Comparison of ENCODE assay signal across 23 cellular contexts in the genomic region with DNA sequence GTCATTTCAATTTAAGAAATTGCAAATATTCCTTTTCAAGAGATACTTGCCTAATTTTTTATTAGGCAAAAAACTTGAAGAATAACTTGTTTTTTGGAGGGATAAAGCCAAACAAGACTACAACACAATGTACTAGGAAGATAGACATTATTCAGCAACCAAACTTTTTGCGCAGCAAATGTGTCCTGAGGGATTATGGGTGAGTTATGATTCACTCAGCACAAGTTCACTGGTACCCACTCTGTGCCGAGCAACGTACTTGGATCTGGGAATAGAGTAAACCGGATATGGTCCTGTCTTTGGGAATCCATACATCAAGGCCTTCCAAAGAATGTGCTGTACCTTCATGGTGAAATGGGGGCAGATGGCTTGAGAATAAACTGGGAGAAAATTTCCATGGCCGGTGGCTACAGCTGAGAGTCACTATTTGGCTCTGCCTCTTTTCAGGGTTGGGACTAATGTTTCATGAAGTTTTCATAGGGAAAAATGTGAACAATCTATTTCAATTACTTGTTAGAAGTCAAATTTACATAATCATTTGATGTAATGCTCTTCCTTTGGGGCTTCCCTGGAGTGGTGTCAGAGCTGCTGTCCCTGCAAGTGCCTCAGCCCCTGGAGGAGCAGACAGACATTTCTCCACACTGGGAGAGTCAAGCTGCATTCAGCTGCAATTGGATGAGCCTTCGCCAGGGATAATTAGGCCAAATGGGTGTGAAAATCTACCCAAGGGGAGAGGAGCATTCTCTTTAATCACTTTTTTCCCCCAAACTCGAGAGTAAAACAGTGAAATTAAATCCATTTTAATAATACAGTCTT.
DNase-seq lines count a peak whose midpoint lies in the region; ATAC-seq and TF ChIP-seq lines count a peak whose summit lies in the region.
"Had no signal": no experiment of that assay in that cellular context is flagged by ENCODE, and none has a peak within 500 bp of the region (broad histone marks: within the 10 kb centered on the region; RNA-seq: fewer than 3 reads in every experiment).

No MANE protein-coding gene starts in this region.

- TF ChIP-seq POLR2A in esophagus muscularis mucosa (IDR thresholded peaks at IDR 0.05; ENCODE audit: low read depth) (no peak), prostate gland (IDR thresholded peaks at IDR 0.05) (no peak)

- TF ChIP-seq CTCF in esophagus muscularis mucosa (IDR thresholded peaks at IDR 0.05) (no peak), left ventricle myocardium inferior (IDR thresholded peaks at IDR 0.05; ENCODE audit: borderline replicate concordance) (no peak), nephron (IDR thresholded peaks at IDR 0.05; ENCODE audit: unreplicated experiment in 3 of 3) (no peak), prostate gland (IDR thresholded peaks at IDR 0.05) (no peak), coronary artery (IDR thresholded peaks at IDR 0.05) (no peak)

- H3K36me3 Mint-ChIP-seq in nephron (ENCODE audit: low read depth) = no peaks in the 10 kb centered on the region
- H3K36me3 Mint-ChIP-seq: CD4-positive, CD25-positive, alpha-beta regulatory T cell had no signal

- TF ChIP-seq EP300 in esophagus muscularis mucosa (IDR thresholded peaks at IDR 0.05) = no peak

- H3K27ac Mint-ChIP-seq in nephron = peak overlapping the region in 2 of 3 experiments; percentile 14 to 55
- H3K27ac Mint-ChIP-seq: CD4-positive, CD25-positive, alpha-beta regulatory T cell; H9; HFFc6 had no signal

- ATAC-seq in aorta (ENCODE audit: low FRiP score) = peak; percentile 76
- ATAC-seq: HepG2, K562 had no signal

- peak; percentile 90 for DNase-seq in esophagus muscularis mucosa (ENCODE audit: extremely low spot score)
- DNase-seq in left ventricle myocardium inferior = peak; percentile 29
- no peak for DNase-seq in aorta
- no peak for DNase-seq in SJCRH30
- no peak for DNase-seq in prostate gland (ENCODE audit: low spot score)
- no peak for DNase-seq in coronary artery (ENCODE audit: low spot score)
- DNase-seq: CD4-positive, CD25-positive, alpha-beta regulatory T cell; DMS 273 treated with DMSO at 0.1 percent for 48 hours; DMS79 treated with DMSO at 0.1 percent for 48 hours; H9; HFFc6; MM.1S; NCI-H1092 treated with DMSO at 0.1 percent for 48 hours; NCI-H2029 treated with DMSO at 0.1 percent for 48 hours; NCI-H226; NCI-H510A treated with DMSO at 0.1 percent for 48 hours; NCI-H748 treated with DMSO at 0.1 percent for 48 hours; PC-9; RPMI8226 had no signal

- no peak overlapping the region for H3K4me3 Mint-ChIP-seq in nephron
- H3K4me3 Mint-ChIP-seq: CD4-positive, CD25-positive, alpha-beta regulatory T cell; H9; HFFc6 had no signal

- H3K9me3 ChIP-seq in esophagus muscularis mucosa = no peaks in the 10 kb centered on the region
- H3K9me3 ChIP-seq in left ventricle myocardium inferior (replicated peaks) = no peaks in the 10 kb centered on the region
- no peaks in the 10 kb centered on the region for H3K9me3 ChIP-seq in aorta (ENCODE audit: control insufficient read depth, low read length)
- H3K9me3 ChIP-seq in SJCRH30 (replicated peaks) = no peaks in the 10 kb centered on the region
- no peaks in the 10 kb centered on the region for H3K9me3 ChIP-seq in prostate gland

- H3K4me1 ChIP-seq in esophagus muscularis mucosa (no peaks in the 10 kb centered on the region), left ventricle myocardium inferior (no peaks in the 10 kb centered on the region), aorta (ENCODE audit: control insufficient read depth in 1 of 2, insufficient read depth in 2 of 2, low read length in 2 of 2) (no peaks in the 10 kb centered on the region), SJCRH30 (peaks cover 43% of the 10 kb centered on the region), prostate gland (replicated peaks) (no peaks in the 10 kb centered on the region)

- peak overlapping the region in 2 of 4 donors; percentile 34 to 39 for H3K27ac ChIP-seq in esophagus muscularis mucosa (replicated peaks in 1 of 4)
- peak overlapping the region; percentile 60 for H3K27ac ChIP-seq in left ventricle myocardium inferior (replicated peaks)
- no peak overlapping the region for H3K27ac ChIP-seq in aorta (ENCODE audit: low read depth in 1 of 2, low read length in 2 of 2)
- H3K27ac ChIP-seq in SJCRH30 = no peak overlapping the region
- no peak overlapping the region for H3K27ac ChIP-seq in prostate gland
- peak overlapping the region in 1 of 2 donors; percentile 64 for H3K27ac ChIP-seq in coronary artery
- H3K27ac ChIP-seq: HL-60, PC-9 had no signal

- H3K27me3 Mint-ChIP-seq in nephron (ENCODE audit: low read depth) = no peaks in the 10 kb centered on the region
- H3K27me3 Mint-ChIP-seq: CD4-positive, CD25-positive, alpha-beta regulatory T cell had no signal

- 80% methylated on average over 7 of the region's 7 CpGs for WGBS in esophagus muscularis mucosa
- 83 to 92% methylated on average over 7 of the region's 7 CpGs for WGBS in aorta, 2 donors
- WGBS in prostate gland = 88% methylated on average over 7 of the region's 7 CpGs

- no peaks in the 10 kb centered on the region for H3K9me3 Mint-ChIP-seq in nephron

- H3K36me3 ChIP-seq in esophagus muscularis mucosa (no peaks in the 10 kb centered on the region), left ventricle myocardium inferior (no peaks in the 10 kb centered on the region), aorta (ENCODE audit: control insufficient read depth in 1 of 2, insufficient read depth in 2 of 2, low read length in 1 of 2) (no peaks in the 10 kb centered on the region), SJCRH30 (no peaks in the 10 kb centered on the region), prostate gland (no peaks in the 10 kb centered on the region)

- peaks cover 37% of the 10 kb centered on the region for H3K4me1 Mint-ChIP-seq in nephron
- H3K4me1 Mint-ChIP-seq: CD4-positive, CD25-positive, alpha-beta regulatory T cell had no signal

- H3K4me3 ChIP-seq in esophagus muscularis mucosa (no peak overlapping the region), left ventricle myocardium inferior (no peak overlapping the region), aorta (ENCODE audit: low read length in 2 of 2) (no peak overlapping the region), SJCRH30 (no peak overlapping the region), prostate gland (no peak overlapping the region), coronary artery (no peak overlapping the region)
- H3K4me3 ChIP-seq: K562, PC-9 had no signal

- no peaks in the 10 kb centered on the region for H3K27me3 ChIP-seq in esophagus muscularis mucosa
- H3K27me3 ChIP-seq in left ventricle myocardium inferior (ENCODE audit: low read depth) = no peaks in the 10 kb centered on the region
- no peaks in the 10 kb centered on the region for H3K27me3 ChIP-seq in aorta (ENCODE audit: control insufficient read depth in 1 of 2, insufficient read depth in 2 of 2, low read length in 1 of 2)
- H3K27me3 ChIP-seq in SJCRH30 = no peaks in the 10 kb centered on the region
- no peaks in the 10 kb centered on the region for H3K27me3 ChIP-seq in prostate gland (replicated peaks; ENCODE audit: insufficient read depth)

- intact Hi-C loops in esophagus muscularis mucosa (cut with DNase I) (no loop called here), left ventricle myocardium inferior (cut with micrococcal nuclease) (no loop called here), aorta (cut with DNase I) (no loop called here), prostate gland (cut with DNase I) (no loop called here)

Comparison
In these comparisons a context has a peak if more than half of its experiments do, and no peak if none do; other contexts are left out.
1. DNase-seq: peak in esophagus muscularis mucosa (single experiment) and left ventricle myocardium inferior (single experiment); none in aorta (0 of 2), SJCRH30 (0 of 2), prostate gland (single experiment) and coronary artery (single experiment).